19 cellular contexts compared by ENCODE assay signal in the genomic region with DNA sequence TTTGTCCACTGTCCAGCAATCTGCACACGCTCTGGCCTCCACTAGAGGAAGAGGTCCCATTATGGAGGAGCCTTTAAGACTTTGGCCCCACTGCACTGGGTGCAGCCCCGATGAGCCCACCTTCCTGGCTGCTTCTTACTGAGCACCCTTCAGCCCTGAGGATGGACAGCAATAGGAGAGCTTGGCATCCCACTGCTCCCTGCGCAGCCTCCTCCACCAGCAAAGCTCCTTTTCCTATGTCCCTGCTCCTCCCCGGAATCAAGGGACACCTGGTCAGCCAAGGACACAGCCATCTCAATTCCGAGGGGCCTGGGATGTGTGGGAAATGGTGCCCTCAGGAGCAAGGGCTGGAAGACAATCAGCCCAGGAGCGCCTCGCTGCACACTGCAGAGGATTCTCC.
DNase-seq lines count a peak whose midpoint lies in the region; ATAC-seq and TF ChIP-seq lines count a peak whose summit lies in the region.
"Had no signal": no experiment of that assay in that cellular context is flagged by ENCODE, and none has a peak within 500 bp of the region (broad histone marks: within the 10 kb centered on the region; RNA-seq: fewer than 3 reads in every experiment).

No MANE protein-coding gene starts in this region.

- no peak overlapping the region for H3K56ac ChIP-seq in H9 (ENCODE audit: insufficient read length, low read depth, low read length)

- TF ChIP-seq CTCF in left ventricle myocardium inferior (IDR thresholded peaks at IDR 0.05; ENCODE audit: borderline replicate concordance) (no peak), H9 (conservative IDR thresholded peaks at IDR 0.05) (no peak)

- no peak overlapping the region for H3K14ac ChIP-seq in neuronal stem cell (ENCODE audit: low read length)
- no peak overlapping the region for H3K14ac ChIP-seq in H9 (ENCODE audit: insufficient read depth, low read length)

- H3K23me2 ChIP-seq in H9 (ENCODE audit: insufficient read length, low read depth, low read length, poor library complexity, severe bottlenecking) = no peaks in the 10 kb centered on the region

- H4K8ac ChIP-seq in neuronal stem cell (ENCODE audit: low read depth, low read length) (no peak overlapping the region), H9 (replicated peaks; ENCODE audit: insufficient read length, low read depth, low read length) (no peak overlapping the region)

- H3K4me3 ChIP-seq in left ventricle myocardium inferior (no peak overlapping the region), neuronal stem cell (ENCODE audit: low read length in 2 of 2) (no peak overlapping the region)
- H3K4me3 ChIP-seq: BLaER1, GM23248, HAP-1 had no signal

- no peak overlapping the region for H2BK5ac ChIP-seq in neuronal stem cell (ENCODE audit: low read length)
- no peak overlapping the region for H2BK5ac ChIP-seq in H9 (ENCODE audit: insufficient read length, low read length)

- H3K4ac ChIP-seq in neuronal stem cell (ENCODE audit: low read length) (no peak overlapping the region), H9 (ENCODE audit: low read depth, low read length) (no peak overlapping the region)

- no peak overlapping the region for H3K27ac ChIP-seq in left ventricle myocardium inferior (replicated peaks)
- H3K27ac ChIP-seq in neuronal stem cell (replicated peaks; ENCODE audit: low read length) = no peak overlapping the region
- H3K27ac ChIP-seq in H9 (ENCODE audit: insufficient read length, low read depth, low read length) = no peak overlapping the region
- H3K27ac ChIP-seq: 22Rv1, BLaER1, C4-2B, GM23248 had no signal

- WGBS in neuronal stem cell (ENCODE audit: extremely low coverage in 2 of 2, insufficient read length in 2 of 2, insufficient replicate concordance in 1 of 2), 2 donors = no CpG with 5 or more reads among the region's 7 CpGs
- WGBS in H9 (ENCODE audit: extremely low coverage, insufficient read length, low lambda C conversion rate) = no CpG with 5 or more reads among the region's 7 CpGs

- H3K36me3 ChIP-seq in left ventricle myocardium inferior = no peaks in the 10 kb centered on the region
- no peaks in the 10 kb centered on the region for H3K36me3 ChIP-seq in neuronal stem cell (replicated peaks in 1 of 2; ENCODE audit: control insufficient read depth in 2 of 2, insufficient read depth in 2 of 2, low read length in 2 of 2)
- H3K36me3 ChIP-seq: BLaER1, HAP-1 had no signal

- H2BK120ac ChIP-seq in neuronal stem cell (ENCODE audit: low read depth, low read length) (no peak overlapping the region), H9 (ENCODE audit: low read depth, low read length, poor library complexity, severe bottlenecking) (no peak overlapping the region)

- no peaks in the 10 kb centered on the region for H3K27me3 ChIP-seq in left ventricle myocardium inferior (ENCODE audit: low read depth)
- peaks cover 0 to 23% (median 0%) of the 10 kb centered on the region in 3 experiments for H3K27me3 ChIP-seq in neuronal stem cell (ENCODE audit: control insufficient read depth in 3 of 3, insufficient read depth in 3 of 3, low read depth in 1 of 3, low read length in 3 of 3)
- no peaks in the 10 kb centered on the region for H3K27me3 ChIP-seq in H9 (ENCODE audit: insufficient read depth, low read length)
- H3K27me3 ChIP-seq: BLaER1 had no signal

- H2BK20ac ChIP-seq in H9 (ENCODE audit: low read depth, low read length, poor library complexity, severe bottlenecking) = no peak overlapping the region

- no peak overlapping the region for H3K4me3 Mint-ChIP-seq in H9
- H3K4me3 Mint-ChIP-seq: B cell; CD4-positive, CD25-positive, alpha-beta regulatory T cell; CD8-positive, alpha-beta T cell; HFFc6 had no signal

- H2AFZ ChIP-seq in neuronal stem cell (ENCODE audit: low read length) (no peak overlapping the region), H9 (ENCODE audit: low read length) (no peak overlapping the region)
- H2AFZ ChIP-seq: GM23248 had no signal

- H3K18ac ChIP-seq in neuronal stem cell (ENCODE audit: low read length) (no peak overlapping the region), H9 (ENCODE audit: insufficient read length, low read depth, low read length) (no peak overlapping the region)

- H3K79me1 ChIP-seq in neuronal stem cell (ENCODE audit: low read depth, low read length) (no peaks in the 10 kb centered on the region), H9 (ENCODE audit: insufficient read depth, low read depth, low read length, poor library complexity, severe bottlenecking) (no peaks in the 10 kb centered on the region)

- H3K9me3 Mint-ChIP-seq in H9 = no peaks in the 10 kb centered on the region
- no peaks in the 10 kb centered on the region for H3K9me3 Mint-ChIP-seq in activated naive CD4-positive, alpha-beta T cell treated with anti-CD3 and anti-CD28 coated beads, Interleukin-2, amount 50 U/mL, for 72 hours
- H3K9me3 Mint-ChIP-seq: CD4-positive, CD25-positive, alpha-beta regulatory T cell; CD8-positive, alpha-beta T cell; HFFc6 had no signal

- H3K23ac ChIP-seq in neuronal stem cell (ENCODE audit: low read depth, low read length, poor library complexity) (no peak overlapping the region), H9 (ENCODE audit: insufficient read length, low read depth, low read length) (no peak overlapping the region)

- H2BK15ac ChIP-seq in neuronal stem cell (ENCODE audit: low read length) (no peak overlapping the region), H9 (ENCODE audit: low read depth, low read length) (no peak overlapping the region)

- H3K4me2 ChIP-seq in neuronal stem cell (ENCODE audit: insufficient read depth, low read length, poor library complexity, severe bottlenecking) (no peak overlapping the region), H9 (ENCODE audit: insufficient read depth, insufficient read length, low read length) (no peak overlapping the region)
- H3K4me2 ChIP-seq: BLaER1 had no signal

- DNase-seq in cardiac septum (ENCODE audit: low spot score) (peak; percentile 54), left ventricle myocardium inferior (no peak), ecto neural progenitor cell (ENCODE audit: low spot score) (peak; percentile 32), neuronal stem cell (ENCODE audit: low spot score) (no peak), H9 (no peak), H4 (ENCODE audit: low spot score) (no peak)
- DNase-seq in activated naive CD4-positive, alpha-beta T cell treated with anti-CD3 and anti-CD28 coated beads, Interleukin-2, amount 50 U/mL, for 72 hours (ENCODE audit: low spot score in 2 of 2) = no peak
- DNase-seq: Caco-2; CD4-positive, CD25-positive, alpha-beta regulatory T cell; DMS153; DND-41; GM23248; HFFc6 had no signal

- H3K9ac ChIP-seq in neuronal stem cell (ENCODE audit: low read depth, low read length, poor library complexity) = peak overlapping the region; percentile 21
- no peak overlapping the region for H3K9ac ChIP-seq in H9 (ENCODE audit: extremely low read depth, insufficient read length, low read length)
- H3K9ac ChIP-seq: BLaER1, GM23248 had no signal

- no peaks in the 10 kb centered on the region for H4K20me1 ChIP-seq in H9 (ENCODE audit: control insufficient read depth, insufficient read depth, insufficient read length)
- H4K20me1 ChIP-seq: BLaER1 had no signal

- no peak overlapping the region for H3K27ac Mint-ChIP-seq in H9
- H3K27ac Mint-ChIP-seq in activated naive CD4-positive, alpha-beta T cell treated with anti-CD3 and anti-CD28 coated beads, Interleukin-2, amount 50 U/mL, for 72 hours = no peak overlapping the region
- H3K27ac Mint-ChIP-seq: CD4-positive, CD25-positive, alpha-beta regulatory T cell; CD8-positive, alpha-beta T cell; HFFc6 had no signal

- H3K4me1 ChIP-seq in left ventricle myocardium inferior (peaks cover 13% of the 10 kb centered on the region), neuronal stem cell (ENCODE audit: control insufficient read depth in 2 of 2, insufficient read depth in 1 of 2, low read depth in 1 of 2, low read length in 2 of 2) (peaks cover 0 to 2% of the 10 kb centered on the region in 2 donors), H9 (ENCODE audit: insufficient read depth, low read length) (peaks cover 2% of the 10 kb centered on the region; the same call in 1 of the 2 replicates)

- H3T11ph ChIP-seq in H9 (ENCODE audit: low read length) = no peak overlapping the region

- no peaks in the 10 kb centered on the region for H3K9me3 ChIP-seq in left ventricle myocardium inferior (replicated peaks)
- no peaks in the 10 kb centered on the region for H3K9me3 ChIP-seq in neuronal stem cell (replicated peaks in 1 of 2; ENCODE audit: control insufficient read depth in 2 of 2, insufficient read depth in 1 of 2, low read depth in 1 of 2, low read length in 2 of 2)
- H3K9me3 ChIP-seq in H9 (ENCODE audit: control insufficient read depth, low read depth, low read length) = no peaks in the 10 kb centered on the region
- H3K9me3 ChIP-seq: BLaER1, Caco-2, HAP-1 had no signal

- H4K5ac ChIP-seq in H9 (ENCODE audit: insufficient read length, low read depth, low read length) = no peak overlapping the region

- no peaks in the 10 kb centered on the region for H3K36me3 Mint-ChIP-seq in H9 (ENCODE audit: insufficient read depth in 1 of 3, low read depth in 3 of 3)
- H3K36me3 Mint-ChIP-seq in activated naive CD4-positive, alpha-beta T cell treated with anti-CD3 and anti-CD28 coated beads, Interleukin-2, amount 50 U/mL, for 72 hours = no peaks in the 10 kb centered on the region
- H3K36me3 Mint-ChIP-seq: CD4-positive, CD25-positive, alpha-beta regulatory T cell; CD8-positive, alpha-beta T cell had no signal

- H4K91ac ChIP-seq in neuronal stem cell (ENCODE audit: low read depth, low read length, poor library complexity) (no peak overlapping the region), H9 (ENCODE audit: insufficient read length, low read depth, low read length) (no peak overlapping the region)

- H3K27me3 Mint-ChIP-seq in H9 (ENCODE audit: low read depth) = peaks cover 37% of the 10 kb centered on the region

- H3K79me2 ChIP-seq in H9 (ENCODE audit: insufficient read depth, low read length) = no peaks in the 10 kb centered on the region

- peak overlapping the region; percentile 1 for H2AK5ac ChIP-seq in neuronal stem cell (ENCODE audit: low read depth, low read length)
- H2AK5ac ChIP-seq in H9 (ENCODE audit: insufficient read length, low read length) = no peak overlapping the region

- no peak for ATAC-seq in activated naive CD4-positive, alpha-beta T cell treated with anti-CD3 and anti-CD28 coated beads, Interleukin-2, amount 50 U/mL, for 72 hours
- ATAC-seq: CD8-positive, alpha-beta T cell had no signal

- H2BK12ac ChIP-seq in neuronal stem cell (ENCODE audit: low read length) (no peak overlapping the region), H9 (ENCODE audit: insufficient read length, low read depth, low read length) (no peak overlapping the region)

- H3K4me1 Mint-ChIP-seq in H9 = peaks cover 22 to 23% of the 10 kb centered on the region in 2 experiments

- intact Hi-C loops in cardiac septum (cut with DNase I) (loop anchor here (5.0 kb wide), 2 partner anchors 84 to 296 kb away; no protein-coding TSS in a partner anchor), left ventricle myocardium inferior (cut with micrococcal nuclease) (no loop called here)

Comparison
In these comparisons a context has a peak if more than half of its experiments do, and no peak if none do; other contexts are left out.
1. DNase-seq: peak in cardiac septum (single experiment) and ecto neural progenitor cell (single experiment); none in left ventricle myocardium inferior (single experiment), neuronal stem cell (single experiment), H9 (single experiment), activated naive CD4-positive, alpha-beta T cell treated with anti-CD3 and anti-CD28 coated beads, Interleukin-2, amount 50 U/mL, for 72 hours (0 of 2) and H4 (single experiment).